In the genomic region with DNA sequence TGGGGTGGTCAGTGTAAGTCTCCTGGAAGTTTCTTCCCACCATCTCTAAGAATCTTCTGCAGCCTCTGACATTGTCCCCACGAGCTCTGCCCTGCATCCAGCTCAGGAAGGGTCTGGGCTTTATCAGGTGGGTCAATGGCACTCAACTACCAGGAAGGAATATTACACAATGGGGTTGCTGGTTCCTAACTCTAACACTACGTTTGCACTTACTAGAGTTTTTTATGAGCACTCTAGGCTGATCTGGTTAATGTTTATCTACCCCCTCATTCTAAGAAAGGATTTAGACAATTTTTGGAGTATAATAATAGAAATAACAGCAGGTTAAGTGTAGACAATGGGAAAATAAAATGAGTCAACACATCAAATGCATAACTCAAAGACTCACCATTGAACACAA, we compare ENCODE assay signal across 26 cellular contexts.
"Had no signal": no experiment of that assay in that cellular context is flagged by ENCODE, and none has a peak within 500 bp of the region (broad histone marks: within the 10 kb centered on the region; RNA-seq: fewer than 3 reads in every experiment).

No MANE protein-coding gene starts in this region.

- DNase-seq: activated CD4-positive, alpha-beta memory T cell treated with anti-CD3 and anti-CD28 coated beads for 36 hours; activated CD4-positive, alpha-beta T cell treated with anti-CD3 and anti-CD28 coated beads for 36 hours; activated CD4-positive, alpha-beta T cell treated with anti-CD3 and anti-CD28 coated beads, Interleukin-2, amount 10 ng/mL, durations not matched to agents 24 days and 14 days; activated CD4-positive, CD25-positive, alpha-beta regulatory T cell; activated CD4-positive, CD25-positive, alpha-beta regulatory T cell treated with anti-CD3 and anti-CD28 coated beads, Interleukin-2, amount 50 U/mL, for 72 hours; activated CD8-positive, alpha-beta memory T cell treated with anti-CD3 and anti-CD28 coated beads, Interleukin-2, amount 10 ng/mL, durations not matched to agents 7 days and 5 days; activated CD8-positive, alpha-beta memory T cell treated with anti-CD3 and anti-CD28 coated beads, Interleukin-2, amount 50 U/mL, for 4 hours; activated CD8-positive, alpha-beta T cell treated with anti-CD3 and anti-CD28 coated beads, Interleukin-2, amount 10 ng/mL, durations not matched to agents 7 days and 5 days; activated effector memory CD4-positive, alpha-beta T cell treated with anti-CD3 and anti-CD28 coated beads, Interleukin-2, amount 50 U/mL, for 16 hours; activated naive CD4-positive, alpha-beta T cell treated with anti-CD3 and anti-CD28 coated beads, Interleukin-2, amount 10 ng/mL, durations not matched to agents 7 days and 5 days; activated naive CD8-positive, alpha-beta T cell treated with anti-CD3 and anti-CD28 coated beads, Interleukin-2, amount 10 ng/mL, durations not matched to agents 7 days and 5 days; activated T-cell treated with anti-CD3 and anti-CD28 coated beads, Interleukin-2, amount 50 U/mL, for 1 hour; activated T-cell treated with anti-CD3 and anti-CD28 coated beads, Interleukin-2, amount 50 U/mL, for 48 hours; anterior cingulate cortex; brain microvascular endothelial cell; dorsolateral prefrontal cortex; effector memory CD4-positive, alpha-beta T cell; endodermal cell; erythroblast; foreskin keratinocyte; gastrocnemius medialis; glutamatergic neuron; T-helper 2 cell had no signal

- H3K9me3 ChIP-seq: esophagus muscularis mucosa, gastrocnemius medialis had no signal

- H3K4me3 ChIP-seq: coronary artery, dorsolateral prefrontal cortex, esophagus muscularis mucosa, gastrocnemius medialis had no signal

- ATAC-seq: activated CD4-positive, alpha-beta T cell treated with anti-CD3 and anti-CD28 coated beads for 36 hours; activated CD8-positive, alpha-beta memory T cell treated with anti-CD3 and anti-CD28 coated beads, Interleukin-2, amount 10 ng/mL, durations not matched to agents 7 days and 5 days; activated CD8-positive, alpha-beta T cell treated with anti-CD3 and anti-CD28 coated beads, Interleukin-2, amount 10 ng/mL, durations not matched to agents 7 days and 5 days; activated naive CD4-positive, alpha-beta T cell treated with anti-CD3 and anti-CD28 coated beads, Interleukin-2, amount 50 U/mL, for 72 hours; foreskin keratinocyte; gastrocnemius medialis had no signal

- H3K36me3 ChIP-seq: brain microvascular endothelial cell, esophagus muscularis mucosa, gastrocnemius medialis had no signal

- H3K27me3 ChIP-seq: brain microvascular endothelial cell, esophagus muscularis mucosa, foreskin keratinocyte, gastrocnemius medialis had no signal

- H3K27ac ChIP-seq: brain microvascular endothelial cell, coronary artery, dorsolateral prefrontal cortex, esophagus muscularis mucosa, foreskin keratinocyte, gastrocnemius medialis had no signal
